Comparison of ENCODE assay signal across 7 cellular contexts in the genomic region with DNA sequence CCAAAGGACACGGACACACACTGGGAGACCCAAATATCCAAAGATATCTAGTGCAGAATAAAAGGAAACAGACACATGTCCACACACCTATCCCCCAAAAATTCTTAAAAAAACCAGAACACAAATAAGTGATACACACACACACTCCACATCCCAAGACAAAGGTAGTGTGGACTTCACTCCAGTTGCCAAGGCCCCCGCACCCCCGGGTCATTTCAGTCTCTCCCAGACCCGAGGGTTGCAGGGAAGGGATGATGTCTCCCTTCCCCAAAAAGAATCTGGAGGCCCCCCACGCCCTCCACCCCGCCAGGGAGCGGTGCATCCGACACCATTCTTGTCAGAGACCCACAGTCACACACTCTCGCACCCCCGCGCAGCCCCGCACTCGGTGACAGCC. TPM values are rescaled to one million over a fixed set of nuclear protein-coding genes. Genes with fewer than 3 reads are reported as not detected.
DNase-seq lines count a peak whose midpoint lies in the region; ATAC-seq and TF ChIP-seq lines count a peak whose summit lies in the region.

No MANE protein-coding gene starts in this region.

- H2AFZ ChIP-seq in smooth muscle cell (ENCODE audit: low read depth): peak overlapping the region; percentile 51

- no peak for TF ChIP-seq EP300 in esophagus muscularis mucosa (IDR thresholded peaks at IDR 0.05)

- peak overlapping the region; percentile 13 for H3K9ac ChIP-seq in smooth muscle cell (ENCODE audit: low read depth)

- H3K27ac ChIP-seq in SJCRH30: no peak overlapping the region; the same call in 1 of the 2 replicates
- no peak overlapping the region for H3K27ac ChIP-seq in esophagus muscularis mucosa (replicated peaks in 1 of 4)
- no peak overlapping the region for H3K27ac ChIP-seq in smooth muscle cell (ENCODE audit: low read depth)

- no peak for DNase-seq in H7
- peak in 1 of 2 experiments; percentile 36 for DNase-seq in SJCRH30
- DNase-seq in esophagus muscularis mucosa (ENCODE audit: extremely low spot score): no peak
- DNase-seq in smooth muscle cell (lab: John Stamatoyannopoulos, UW; ENCODE audit: unreplicated experiment): no peak
- DNase-seq in C1 segment of cervical spinal cord (lab: John Stamatoyannopoulos, UW): no peak
- DNase-seq in NCI-H526 treated with DMSO at 0.1 percent for 48 hours (lab: John Stamatoyannopoulos, UW): no peak

- H4K20me1 ChIP-seq in smooth muscle cell (ENCODE audit: low read depth): no peaks in the 10 kb centered on the region

- intact Hi-C loops in esophagus muscularis mucosa (cut with DNase I): no loop called here

- peaks cover 10% of the 10 kb centered on the region for H3K27me3 ChIP-seq in H7 (ENCODE audit: control insufficient read depth, insufficient read depth, low read length)
- no peaks in the 10 kb centered on the region for H3K27me3 ChIP-seq in SJCRH30
- H3K27me3 ChIP-seq in esophagus muscularis mucosa: peaks cover 7 to 96% (median 63%) of the 10 kb centered on the region in 4 donors
- H3K27me3 ChIP-seq in smooth muscle cell (ENCODE audit: low read depth): peaks cover 32% of the 10 kb centered on the region

- TF ChIP-seq POLR2A in esophagus muscularis mucosa (IDR thresholded peaks at IDR 0.05; ENCODE audit: low read depth): no peak

- H3F3A ChIP-seq in smooth muscle cell (ENCODE audit: low read depth): no peaks in the 10 kb centered on the region

- H3K79me2 ChIP-seq in smooth muscle cell (ENCODE audit: low read depth): no peaks in the 10 kb centered on the region

- H3K4me3 ChIP-seq in H7 (ENCODE audit: insufficient read depth, low read depth, low read length) (peak overlapping the region; percentile 56), SJCRH30 (peak overlapping the region; percentile 64), esophagus muscularis mucosa (peak overlapping the region; percentile 37 to 54 (median 43)), smooth muscle cell (peak overlapping the region; percentile 71)

- peak overlapping the region; percentile 95 for H3K4me2 ChIP-seq in smooth muscle cell

- no peak for TF ChIP-seq CTCF in esophagus muscularis mucosa (IDR thresholded peaks at IDR 0.05)
- no peak for TF ChIP-seq CTCF in smooth muscle cell (IDR thresholded peaks at IDR 0.05; ENCODE audit: borderline replicate concordance, insufficient read depth, poor library complexity, severe bottlenecking)

- H3K4me1 ChIP-seq in SJCRH30 (no peaks in the 10 kb centered on the region; the same call in 1 of the 2 replicates), esophagus muscularis mucosa (peaks cover 16 to 20% (median 18%) of the 10 kb centered on the region in 4 donors), smooth muscle cell (ENCODE audit: low read depth) (peaks cover 3% of the 10 kb centered on the region)

- WGBS in esophagus muscularis mucosa: 18% methylated on average over 5 of the region's 13 CpGs
- 54% methylated on average over 4 of the region's 13 CpGs for WGBS in smooth muscle cell (ENCODE audit: low lambda C conversion rate)

- H3K36me3 ChIP-seq in H7 (replicated peaks; ENCODE audit: control insufficient read depth, insufficient read depth, low read length): no peaks in the 10 kb centered on the region
- H3K36me3 ChIP-seq in SJCRH30: no peaks in the 10 kb centered on the region
- H3K36me3 ChIP-seq in esophagus muscularis mucosa: no peaks in the 10 kb centered on the region
- H3K36me3 ChIP-seq in smooth muscle cell (ENCODE audit: low read depth): no peaks in the 10 kb centered on the region

- H3K9me3 ChIP-seq in SJCRH30 (replicated peaks) (no peaks in the 10 kb centered on the region), esophagus muscularis mucosa (no peaks in the 10 kb centered on the region), smooth muscle cell (replicated peaks; ENCODE audit: low read depth) (no peaks in the 10 kb centered on the region)

- no peak for ATAC-seq in HG03045 (IDR thresholded peaks at IDR 0.05; ENCODE audit: unreplicated experiment)

RNA-seq across cellular contexts. Expression of gene DPF1, which starts 0.4 kb away (rescaled TPM):
- 3.0 and 5.5 TPM in 2 replicates for total RNA-seq in H7 (2014; rRNA removed; shearing (Covaris generic))
- total RNA-seq in SJCRH30 (2014; rRNA removed; shearing (Covaris generic)): 8.1 and 10.6 TPM in 2 replicates
- total RNA-seq in esophagus muscularis mucosa: under 1 TPM in 2 of 4 donors, not detected in 2; 0.17 to 0.83 TPM
- total RNA-seq in smooth muscle cell: 0.27 TPM in 1 of 2 replicates, not detected in the other
- polyA plus RNA-seq in smooth muscle cell: 2.4 and 3.1 TPM in 2 replicates

RNA-seq across cellular contexts. Expression of gene PPP1R14A, which starts 32.6 kb away (rescaled TPM):
- total RNA-seq in H7 (2014; rRNA removed; shearing (Covaris generic)): 3.5 and 3.7 TPM in 2 replicates
- total RNA-seq in SJCRH30 (2014; rRNA removed; shearing (Covaris generic)): 1.9 and 2.2 TPM in 2 replicates
- total RNA-seq in esophagus muscularis mucosa: 100 to 1,000 TPM; 217 to 794 (median 445) TPM
- total RNA-seq in smooth muscle cell: 4.0 and 8.1 TPM in 2 replicates
- polyA plus RNA-seq in smooth muscle cell: 88.4 and 89.7 TPM in 2 replicates

RNA-seq across cellular contexts. Expression of gene SPINT2, which starts 40.8 kb away (rescaled TPM):
- 143 and 153 TPM in 2 replicates for total RNA-seq in H7 (2014; rRNA removed; shearing (Covaris generic))
- total RNA-seq in SJCRH30 (2014; rRNA removed; shearing (Covaris generic)): 0.38 and 0.45 TPM in 2 replicates
- total RNA-seq in esophagus muscularis mucosa (10 to 100 TPM in 3 of 4 donors, 1 to 10 TPM in 1; 5.0 to 13.4 (median 11.4) TPM), smooth muscle cell (153 and 157 TPM in 2 replicates)
- 201 and 453 TPM in 2 replicates for polyA plus RNA-seq in smooth muscle cell

Comparison
In these comparisons a context has a peak if more than half of its experiments do, and no peak if none do; other contexts are left out.
1. RNA of gene PPP1R14A, which starts 32.6 kb away (total RNA-seq): 217 to 794 TPM in esophagus muscularis mucosa; 4.0 to 8.1 TPM in smooth muscle cell, 3.5 to 3.7 TPM in H7 and 1.9 to 2.2 TPM in SJCRH30; every median in the first group is over 10 times any median in the second.
2. Peak in every context shown above with its lines, with median percentiles within 50 percentile points of each other: H3K4me3 ChIP-seq.